1 cellular context compared by ENCODE assay signal in the genomic region with DNA sequence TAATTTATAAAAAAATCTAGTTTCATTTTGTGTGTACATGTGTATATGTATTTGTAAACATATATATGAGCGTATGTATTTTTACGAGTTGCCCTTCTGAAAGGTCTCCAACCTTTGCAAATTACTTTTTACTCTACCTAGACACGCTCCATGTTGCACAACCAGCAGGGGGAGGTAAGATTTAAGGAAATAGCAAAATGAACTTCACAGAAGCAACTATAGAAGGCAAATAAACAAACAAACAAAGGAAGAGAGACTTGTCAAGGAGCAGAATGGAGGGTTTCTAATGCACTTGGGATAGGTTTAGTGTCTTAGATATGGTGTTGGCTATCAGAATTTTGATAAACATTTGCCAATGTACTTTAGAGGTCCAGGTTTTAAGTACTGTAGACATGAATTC.
TF ChIP-seq lines count a peak whose summit lies in the region.

No MANE protein-coding gene starts in this region.

TF ChIP-seq in GM23338, 12 proteins besides CTCF, POLR2A, EP300 and RAD21 (continued from another document):
- TF ChIP-seq ETS1 (IDR thresholded peaks at IDR 0.05): no peak
TF ChIP-seq in GM23338: peak in this region for 0.
